Comparison of ENCODE assay signal across 8 cellular contexts in the genomic region with DNA sequence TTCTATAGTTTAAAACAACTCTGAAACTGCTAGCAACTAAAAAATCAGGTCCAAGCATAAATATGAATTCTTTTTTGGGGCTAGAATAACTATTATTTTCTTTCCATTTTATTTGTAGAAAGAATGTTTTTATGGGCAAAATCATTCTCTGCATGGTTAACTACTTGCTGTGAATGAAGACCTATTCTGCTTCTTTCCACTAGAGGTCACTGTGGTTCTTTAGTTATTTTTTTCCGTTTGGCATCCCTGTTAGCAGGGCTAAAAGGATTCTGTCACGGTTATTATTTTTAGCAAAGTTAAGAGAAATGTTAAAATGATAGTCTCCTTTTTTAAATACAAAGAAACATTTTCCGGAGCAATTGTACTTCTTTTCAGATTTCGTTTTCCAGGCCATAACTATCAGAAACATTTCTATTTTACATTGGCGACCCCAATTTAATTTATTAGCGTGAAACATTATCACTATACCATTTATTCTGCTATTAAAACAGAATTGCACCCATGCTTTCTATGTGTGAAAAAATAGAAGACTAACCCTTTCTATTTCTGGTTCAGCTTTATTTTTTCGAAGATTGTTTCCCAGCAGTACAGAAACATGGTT.
DNase-seq lines count a peak whose midpoint lies in the region; ATAC-seq and TF ChIP-seq lines count a peak whose summit lies in the region.

No MANE protein-coding gene starts in this region.

- CTCF ChIA-PET in AG04449 (lab: Yijun Ruan, JAX), result interaction anchor here (0.8 to 4.6 kb wide), 13 partner anchors 8 to 819 kb away, joined by 3 to 44 read pairs (median 4); no protein-coding TSS in a partner anchor

- no peaks in the 10 kb centered on the region for H3K27me3 Mint-ChIP-seq in brain
- peaks cover 19% of the 10 kb centered on the region for H3K27me3 Mint-ChIP-seq in activated T-helper 17 cell treated with anti-CD3 and anti-CD28 coated beads, Interleukin-2, amount 50 U/mL, for 72 hours

- ATAC-seq in HG03045 (IDR thresholded peaks at IDR 0.05; ENCODE audit: unreplicated experiment), result peak; percentile 56
- ATAC-seq in activated T-helper 17 cell treated with anti-CD3 and anti-CD28 coated beads, Interleukin-2, amount 50 U/mL, for 72 hours (replicated peaks), result no peak

- H3K4me1 Mint-ChIP-seq in brain, result peaks cover 33% of the 10 kb centered on the region
- no peaks in the 10 kb centered on the region for H3K4me1 Mint-ChIP-seq in activated T-helper 17 cell treated with anti-CD3 and anti-CD28 coated beads, Interleukin-2, amount 50 U/mL, for 72 hours

- TF ChIP-seq CTCF in AG04449 (IDR thresholded peaks at IDR 0.05; ENCODE audit: insufficient read depth, low read length, missing control alignments), result peak; percentile 29
- TF ChIP-seq CTCF in GM13977 (IDR thresholded peaks at IDR 0.05; ENCODE audit: extremely low read depth, insufficient read depth, missing control alignments), result peak; percentile 70
- TF ChIP-seq CTCF in brain (conservative IDR thresholded peaks at IDR 0.05), result peak; percentile 83 to 88

- POLR2A ChIA-PET in AG04449 (lab: Yijun Ruan, JAX), result no interaction called here

- in situ Hi-C loops in GM13977 (cut with MboI; ENCODE audit: low pct_unique_long_range_greater_than_20kb, low sequenced_read_pairs, unreplicated experiment), result no loop called here

- H3K4me3 Mint-ChIP-seq in brain, result peak overlapping the region in 2 of 5 experiments; percentile 36 to 41
- H3K4me3 Mint-ChIP-seq in activated T-helper 17 cell treated with anti-CD3 and anti-CD28 coated beads, Interleukin-2, amount 50 U/mL, for 72 hours, result no peak overlapping the region

- no peaks in the 10 kb centered on the region for H3K36me3 Mint-ChIP-seq in brain
- no peaks in the 10 kb centered on the region for H3K36me3 Mint-ChIP-seq in activated T-helper 17 cell treated with anti-CD3 and anti-CD28 coated beads, Interleukin-2, amount 50 U/mL, for 72 hours (ENCODE audit: low read depth)

- peak overlapping the region in 4 of 5 experiments; percentile 55 to 76 (median 64) for H3K27ac Mint-ChIP-seq in brain
- no peak overlapping the region for H3K27ac Mint-ChIP-seq in activated T-helper 17 cell treated with anti-CD3 and anti-CD28 coated beads, Interleukin-2, amount 50 U/mL, for 72 hours

- DNase-seq in AG04449 (ENCODE audit: low read depth, low spot score), result no peak
- DNase-seq in GM13977 (ENCODE audit: low spot score), result peak; percentile 25
- DNase-seq in NCI-H446 treated with DMSO at 0.1 percent for 48 hours (lab: John Stamatoyannopoulos, UW), result peak; percentile 35
- DNase-seq in left kidney (ENCODE audit: low read depth, low spot score), result peak; percentile 64
- no peak for DNase-seq in islet precursor cell

- H3K4me3 ChIP-seq in AG04449 (ENCODE audit: low read depth, low read length), result no peak overlapping the region

- H3K9me3 Mint-ChIP-seq in brain, result peaks cover 8 to 16% (median 14%) of the 10 kb centered on the region in 5 experiments
- no peaks in the 10 kb centered on the region for H3K9me3 Mint-ChIP-seq in activated T-helper 17 cell treated with anti-CD3 and anti-CD28 coated beads, Interleukin-2, amount 50 U/mL, for 72 hours

Comparison
In these comparisons a context has a peak if more than half of its experiments do, and no peak if none do; other contexts are left out.
1. DNase-seq: peak in GM13977 (single experiment), NCI-H446 treated with DMSO at 0.1 percent for 48 hours (single experiment) and left kidney (single experiment); none in AG04449 (single experiment) and islet precursor cell (single experiment).
2. CTCF ChIP-seq: peak in every context shown above with its lines; median percentile 86 in brain; 70 in GM13977; 29 in AG04449.